ENCODE assay signal across 22 cellular contexts in genomic region chr9:84481819-84482218, GRCh38.
"Had no signal": no experiment of that assay in that cellular context is flagged by ENCODE, and none has a peak within 500 bp of the region (broad histone marks: within the 10 kb centered on the region; RNA-seq: fewer than 3 reads in every experiment).

No MANE protein-coding gene starts in this region.

- H3K4me3 ChIP-seq: left lung, mucosa of descending colon, ovary, tibial nerve, vagina had no signal

- H3K4me1 ChIP-seq: foreskin keratinocyte, left lung, tibial nerve, vagina had no signal

- FAIRE-seq: endothelial cell of umbilical vein, keratinocyte had no signal

- H3K27me3 ChIP-seq: foreskin keratinocyte, left lung, ovary, tibial nerve, vagina had no signal

- DNase-seq: activated CD4-positive, alpha-beta T cell treated with anti-CD3 and anti-CD28 coated beads for 1 hour; activated CD4-positive, alpha-beta T cell treated with anti-CD3 and anti-CD28 coated beads, Interleukin-2, amount 50 U/mL, for 4 hours; activated effector memory CD4-positive, alpha-beta T cell treated with anti-CD3 and anti-CD28 coated beads, Interleukin-2, amount 50 U/mL, for 16 hours; activated naive CD4-positive, alpha-beta T cell treated with anti-CD3 and anti-CD28 coated beads, Interleukin-2, amount 50 U/mL, for 16 hours; activated T-cell treated with anti-CD3 and anti-CD28 coated beads, Interleukin-2, amount 50 U/mL, for 72 hours; effector CD8-positive, alpha-beta T cell; foreskin keratinocyte; left lung; mesenchymal stem cell; mucosa of descending colon; naive B cell; ovary; stimulated activated CD4-positive, alpha-beta T cell treated with anti-CD3 and anti-CD28 coated beads, Interleukin-2, amount 100 ng/mL, for 24 hours; stimulated activated naive CD8-positive, alpha-beta T cell treated with anti-CD3 and anti-CD28 coated beads, Interleukin-15, Interleukin-2, amounts not matched to agents 100 U/mL and 50 U/mL, for 24 hours; substantia nigra; WERI-Rb-1 had no signal

- H3K36me3 Mint-ChIP-seq: naive B cell had no signal

- H3K27ac ChIP-seq: foreskin keratinocyte, left lung, ovary, tibial nerve, vagina, WERI-Rb-1 had no signal

- H3K9me3 ChIP-seq: left lung, mucosa of descending colon, ovary, tibial nerve, vagina had no signal

- H3K27me3 Mint-ChIP-seq: dendritic cell treated with granulocyte-macrophage colony-stimulating factor and Interleukin-4, amounts not matched to agents 40 ng/mL and 50 ng/mL, for 4 days; naive B cell had no signal

- ATAC-seq: activated T-cell treated with anti-CD3 and anti-CD28 coated beads, Interleukin-2, amount 50 U/mL, for 72 hours; foreskin keratinocyte; left lung; mucosa of descending colon; stimulated activated naive CD8-positive, alpha-beta T cell treated with anti-CD3 and anti-CD28 coated beads, Interleukin-15, Interleukin-2, amounts not matched to agents 100 U/mL and 50 U/mL, for 24 hours had no signal

- H3K27ac Mint-ChIP-seq: activated T-cell treated with anti-CD3 and anti-CD28 coated beads, Interleukin-2, amount 50 U/mL, for 72 hours; dendritic cell treated with granulocyte-macrophage colony-stimulating factor and Interleukin-4, amounts not matched to agents 40 ng/mL and 50 ng/mL, for 4 days; T-helper 1 cell treated with Interleukin-12 subunit alpha and Interleukin-12 subunit beta and Interleukin-4 antibody, amounts not matched to agents 30 μg/mL and 1 μg/mL, for 36 hours had no signal

- H3K4me3 Mint-ChIP-seq: activated T-cell treated with anti-CD3 and anti-CD28 coated beads, Interleukin-2, amount 50 U/mL, for 72 hours; dendritic cell treated with granulocyte-macrophage colony-stimulating factor and Interleukin-4, amounts not matched to agents 40 ng/mL and 50 ng/mL, for 4 days; naive B cell; T-helper 1 cell treated with Interleukin-12 subunit alpha and Interleukin-12 subunit beta and Interleukin-4 antibody, amounts not matched to agents 30 μg/mL and 1 μg/mL, for 36 hours had no signal

- H3K36me3 ChIP-seq: left lung, ovary, tibial nerve, vagina, WERI-Rb-1 had no signal

- H3K4me1 Mint-ChIP-seq: naive B cell had no signal

- H3K9me3 Mint-ChIP-seq: activated T-cell treated with anti-CD3 and anti-CD28 coated beads, Interleukin-2, amount 50 U/mL, for 72 hours; T-helper 1 cell treated with Interleukin-12 subunit alpha and Interleukin-12 subunit beta and Interleukin-4 antibody, amounts not matched to agents 30 μg/mL and 1 μg/mL, for 36 hours had no signal
